9 cellular contexts compared by ENCODE assay signal in the genomic region with DNA sequence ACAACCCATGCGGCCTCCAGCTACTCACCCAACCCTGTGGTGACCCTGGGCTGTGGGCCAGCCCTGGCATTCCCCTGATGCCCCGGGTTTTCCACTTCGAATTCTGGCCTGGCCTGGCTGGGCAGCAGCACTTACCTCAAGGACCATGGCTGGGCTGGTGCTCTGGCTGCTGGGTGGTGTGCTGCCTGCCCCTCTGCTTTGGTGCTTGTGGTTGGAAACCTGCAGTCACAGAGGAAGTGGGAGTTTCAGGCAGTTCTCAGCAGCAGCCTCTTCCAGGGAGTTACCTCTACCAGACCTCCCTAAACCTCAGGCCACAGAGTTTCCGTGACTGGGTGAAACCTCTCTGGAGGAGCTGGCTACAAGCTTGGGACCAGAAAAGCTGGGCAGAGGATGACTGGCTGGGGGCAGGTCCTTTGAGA. TPM values are rescaled to one million over a fixed set of nuclear protein-coding genes. Genes with fewer than 3 reads are reported as not detected.
DNase-seq lines count a peak whose midpoint lies in the region; ATAC-seq and TF ChIP-seq lines count a peak whose summit lies in the region.
"Had no signal": no experiment of that assay in that cellular context is flagged by ENCODE, and none has a peak within 500 bp of the region (broad histone marks: within the 10 kb centered on the region; RNA-seq: fewer than 3 reads in every experiment).

A gene (minus strand): TSS at position 209 of the 419 bp plus-strand sequence. CDS start 62 bp downstream, at position 147.

- H3K27ac Mint-ChIP-seq in CD4-positive, CD25-positive, alpha-beta regulatory T cell = peak within 1 kb of the TSS; percentile 86 to 96 (median 89)
- peak within 1 kb of the TSS; percentile 90 for H3K27ac Mint-ChIP-seq in activated CD8-positive, alpha-beta memory T cell treated with anti-CD3 and anti-CD28 coated beads, Interleukin-2, amount 10 ng/mL, durations not matched to agents 7 days and 5 days

- no peaks in the 10 kb centered on the region for H3K27me3 Mint-ChIP-seq in CD4-positive, CD25-positive, alpha-beta regulatory T cell
- H3K27me3 Mint-ChIP-seq in activated CD8-positive, alpha-beta memory T cell treated with anti-CD3 and anti-CD28 coated beads, Interleukin-2, amount 10 ng/mL, durations not matched to agents 7 days and 5 days = no peaks in the 10 kb centered on the region

- peak within 1 kb of the TSS; percentile 76 for H3K27ac ChIP-seq in CD4-positive, CD25-positive, alpha-beta regulatory T cell (ENCODE audit: insufficient read depth, low read length, poor library complexity, severe bottlenecking)
- H3K27ac ChIP-seq in lung (ENCODE audit: low read depth in 1 of 2, low read length in 1 of 2) = peak within 1 kb of the TSS in 1 of 2 donors; percentile 9
- H3K27ac ChIP-seq: C4-2B had no signal

- peak within 1 kb of the TSS; percentile 53 for H3K4me3 ChIP-seq in CD4-positive, CD25-positive, alpha-beta regulatory T cell (ENCODE audit: low read depth, low read length)
- peak within 1 kb of the TSS; percentile 68 for H3K4me3 ChIP-seq in Loucy (ENCODE audit: low read length, poor library complexity, severe bottlenecking)
- H3K4me3 ChIP-seq in lung = no peak within 1 kb of the TSS

- H3K9ac ChIP-seq in Loucy (ENCODE audit: low read depth, low read length, poor library complexity, severe bottlenecking) = peak within 1 kb of the TSS; percentile 77

- H3K36me3 Mint-ChIP-seq in CD4-positive, CD25-positive, alpha-beta regulatory T cell = peaks cover 17% of the 10 kb centered on the region
- peaks cover 34% of the 10 kb centered on the region for H3K36me3 Mint-ChIP-seq in activated CD8-positive, alpha-beta memory T cell treated with anti-CD3 and anti-CD28 coated beads, Interleukin-2, amount 10 ng/mL, durations not matched to agents 7 days and 5 days

- peaks cover 53% of the 10 kb centered on the region for H3K4me1 ChIP-seq in CD4-positive, CD25-positive, alpha-beta regulatory T cell (ENCODE audit: control insufficient read depth, insufficient read depth, low read length, poor library complexity, severe bottlenecking)
- H3K4me1 ChIP-seq in Loucy (ENCODE audit: insufficient read depth, low read length, poor library complexity, severe bottlenecking) (peaks cover 56% of the 10 kb centered on the region), lung (ENCODE audit: control insufficient read depth in 2 of 2, insufficient read depth in 2 of 2, low read length in 2 of 2) (peaks cover 0 to 7% of the 10 kb centered on the region in 2 donors)

- H3K36me3 ChIP-seq in CD4-positive, CD25-positive, alpha-beta regulatory T cell (ENCODE audit: control insufficient read depth, insufficient read depth, low read length) = peaks cover 14% of the 10 kb centered on the region
- H3K36me3 ChIP-seq in Loucy (ENCODE audit: insufficient read depth, low read length) = no peaks in the 10 kb centered on the region
- peaks cover 2 to 3% of the 10 kb centered on the region in 2 donors for H3K36me3 ChIP-seq in lung (ENCODE audit: control insufficient read depth in 2 of 2, insufficient read depth in 2 of 2, low read length in 2 of 2)

- DNase-seq in CD4-positive, CD25-positive, alpha-beta regulatory T cell = peak in 1 of 3 donors; percentile 73
- peak; percentile 90 for DNase-seq in activated CD8-positive, alpha-beta memory T cell treated with anti-CD3 and anti-CD28 coated beads, Interleukin-2, amount 10 ng/mL, durations not matched to agents 7 days and 5 days
- DNase-seq in lung (ENCODE audit: low spot score) (peak; percentile 38), hepatic stellate cell (ENCODE audit: low spot score) (no peak), NCI-H1694 (lab: John Stamatoyannopoulos, UW) (no peak), ecto neural progenitor cell (ENCODE audit: low spot score) (no peak)

- H3K9me3 ChIP-seq in CD4-positive, CD25-positive, alpha-beta regulatory T cell (ENCODE audit: control insufficient read depth in 2 of 2, low read length in 2 of 2) = no peaks in the 10 kb centered on the region
- H3K9me3 ChIP-seq in Loucy (ENCODE audit: insufficient read depth, low read depth, low read length) (no peaks in the 10 kb centered on the region), lung (ENCODE audit: control insufficient read depth in 2 of 2, insufficient read depth in 1 of 2, low read length in 1 of 2) (peaks cover 0 to 2% of the 10 kb centered on the region in 2 donors)

- no peaks in the 10 kb centered on the region for H4K20me1 ChIP-seq in Loucy (ENCODE audit: insufficient read depth, low read length, poor library complexity, severe bottlenecking)

- H3F3A ChIP-seq in Loucy (ENCODE audit: low read depth) = peaks cover 5% of the 10 kb centered on the region; the same call in 1 of the 2 replicates

- H3K4me1 Mint-ChIP-seq in CD4-positive, CD25-positive, alpha-beta regulatory T cell = peaks cover 5 to 78% (median 35%) of the 10 kb centered on the region in 4 donors
- H3K4me1 Mint-ChIP-seq in activated CD8-positive, alpha-beta memory T cell treated with anti-CD3 and anti-CD28 coated beads, Interleukin-2, amount 10 ng/mL, durations not matched to agents 7 days and 5 days = peaks cover 67% of the 10 kb centered on the region

- 17 to 43% methylated on average over 4 of the region's 4 CpGs for WGBS in lung, 2 donors

- H3K9me3 Mint-ChIP-seq in CD4-positive, CD25-positive, alpha-beta regulatory T cell = no peaks in the 10 kb centered on the region
- no peaks in the 10 kb centered on the region for H3K9me3 Mint-ChIP-seq in activated CD8-positive, alpha-beta memory T cell treated with anti-CD3 and anti-CD28 coated beads, Interleukin-2, amount 10 ng/mL, durations not matched to agents 7 days and 5 days (ENCODE audit: low read depth)

- 0 out of 2 replicates have a peak, but pooled peaks cover 11% of the 10 kb centered on the region for H3K79me2 ChIP-seq in Loucy (ENCODE audit: insufficient read depth, low read length)

- peak; percentile 27 to 35 for ATAC-seq in CD4-positive, CD25-positive, alpha-beta regulatory T cell (ENCODE audit: low read depth in 2 of 2)
- peak; percentile 62 for ATAC-seq in GM21447 (IDR thresholded peaks at IDR 0.05; ENCODE audit: unreplicated experiment)
- ATAC-seq in activated CD8-positive, alpha-beta memory T cell treated with anti-CD3 and anti-CD28 coated beads, Interleukin-2, amount 10 ng/mL, durations not matched to agents 7 days and 5 days = peak; percentile 50
- ATAC-seq in lung (ENCODE audit: insufficient read depth, low FRiP score) = no peak

- no peaks in the 10 kb centered on the region for H3K9me2 ChIP-seq in Loucy (replicated peaks; ENCODE audit: low read depth, low read length)

- peak within 1 kb of the TSS; percentile 89 for H3K4me2 ChIP-seq in Loucy (ENCODE audit: low read depth, low read length, poor library complexity, severe bottlenecking)

- no peak within 1 kb of the TSS for H2AFZ ChIP-seq in Loucy (ENCODE audit: low read length)

- H3K27me3 ChIP-seq in CD4-positive, CD25-positive, alpha-beta regulatory T cell (ENCODE audit: control insufficient read depth, insufficient read depth, low read length) = no peaks in the 10 kb centered on the region
- H3K27me3 ChIP-seq in Loucy (ENCODE audit: insufficient read depth, low read length, poor library complexity, severe bottlenecking) (no peaks in the 10 kb centered on the region), lung (ENCODE audit: control insufficient read depth, insufficient read depth) (no peaks in the 10 kb centered on the region)

- CTCF ChIA-PET in activated CD8-positive, alpha-beta memory T cell treated with anti-CD3 and anti-CD28 coated beads, Interleukin-2, amount 10 ng/mL, durations not matched to agents 7 days and 5 days (lab: Charles Lee) = interaction anchor here (3.0 to 7.7 kb wide), 2 partner anchors 19 to 34 kb away, joined by 14 to 33 read pairs; no protein-coding TSS in a partner anchor

- TF ChIP-seq CTCF in Loucy (conservative IDR thresholded peaks at IDR 0.05; ENCODE audit: low read length) (no peak), lung (IDR thresholded peaks at IDR 0.05; ENCODE audit: control extremely low read depth, extremely low read depth) (no peak)

- peak within 1 kb of the TSS; percentile 77 to 91 (median 87) for H3K4me3 Mint-ChIP-seq in CD4-positive, CD25-positive, alpha-beta regulatory T cell
- peak within 1 kb of the TSS; percentile 97 for H3K4me3 Mint-ChIP-seq in activated CD8-positive, alpha-beta memory T cell treated with anti-CD3 and anti-CD28 coated beads, Interleukin-2, amount 10 ng/mL, durations not matched to agents 7 days and 5 days

RNA-seq across cellular contexts. Expression of the gene that starts here (rescaled TPM):
- total RNA-seq in CD4-positive, CD25-positive, alpha-beta regulatory T cell = 31.9 TPM
- 100 to 1,000 TPM in 1 of 4 donors, 10 to 100 TPM in 3; 69.3 to 111 (median 85.9) TPM for polyA plus RNA-seq in CD4-positive, CD25-positive, alpha-beta regulatory T cell
- total RNA-seq in activated CD8-positive, alpha-beta memory T cell treated with anti-CD3 and anti-CD28 coated beads, Interleukin-2, amount 10 ng/mL, durations not matched to agents 7 days and 5 days = 100 to 1,000 TPM in 1 of 2 experiments, 10 to 100 TPM in 1; 97.4 to 119 TPM
- total RNA-seq in lung = under 1 TPM; 0.40 to 0.74 TPM
- under 1 TPM; 0.62 to 0.87 TPM for polyA plus RNA-seq in lung

Comparison
In these comparisons a context has a peak if more than half of its experiments do, and no peak if none do; other contexts are left out.
1. RNA of the gene that starts here (total RNA-seq): 97.4 to 119 TPM in activated CD8-positive, alpha-beta memory T cell treated with anti-CD3 and anti-CD28 coated beads, Interleukin-2, amount 10 ng/mL, durations not matched to agents 7 days and 5 days and 31.9 TPM in CD4-positive, CD25-positive, alpha-beta regulatory T cell (single experiment); 0.40 to 0.74 TPM in lung; every median in the first group is over 10 times any median in the second.
2. RNA of the gene that starts here (polyA plus RNA-seq): 69.3 to 111 TPM in CD4-positive, CD25-positive, alpha-beta regulatory T cell; 0.62 to 0.87 TPM in lung; every median in the first group is over 10 times any median in the second.
3. Peak in DNase-seq in lung; RNA of the gene not detected or under 1 TPM.